In the genomic region with DNA sequence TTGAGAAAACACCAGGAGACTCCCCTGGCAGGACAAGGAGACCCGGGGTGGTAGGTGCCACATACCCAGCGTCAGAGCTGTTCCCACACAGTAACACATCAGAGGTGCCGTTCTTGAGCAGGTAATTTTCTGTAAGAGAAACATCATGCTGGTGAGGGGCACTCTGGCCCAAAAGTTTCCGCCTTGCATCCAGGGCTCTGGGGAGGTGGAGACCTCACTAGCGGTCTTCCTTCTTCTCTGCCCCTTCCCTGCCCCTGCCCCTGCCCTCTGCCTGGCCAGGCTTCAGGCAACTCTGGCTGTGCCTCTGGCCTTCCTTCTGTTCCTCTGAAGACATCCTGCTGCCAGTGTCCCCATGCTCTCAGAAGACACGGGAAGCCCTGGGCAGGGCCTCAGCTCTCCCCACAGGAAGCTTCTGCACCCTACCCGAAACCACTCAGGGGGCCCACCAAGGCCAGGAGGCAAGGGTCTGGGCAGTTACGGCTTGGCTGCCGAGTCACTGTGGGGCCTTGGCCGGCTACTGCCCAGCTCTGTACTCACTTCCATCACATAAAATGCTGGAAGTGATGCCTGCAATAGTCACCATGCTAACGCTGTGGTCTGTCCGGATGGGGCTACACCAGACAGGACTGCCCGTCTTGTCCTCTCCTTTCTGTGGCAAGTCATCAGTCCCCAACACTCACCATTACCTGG, we compare ENCODE assay signal across 26 cellular contexts. TPM values are rescaled to one million over a fixed set of nuclear protein-coding genes. Genes with fewer than 3 reads are reported as not detected.
DNase-seq lines count a peak whose midpoint lies in the region; ATAC-seq, FAIRE-seq and TF ChIP-seq lines count a peak whose summit lies in the region.
"Had no signal": no experiment of that assay in that cellular context is flagged by ENCODE, and none has a peak within 500 bp of the region (broad histone marks: within the 10 kb centered on the region; RNA-seq: fewer than 3 reads in every experiment).

No MANE protein-coding gene starts in this region.

- H3K9me3 Mint-ChIP-seq in natural killer cell treated with Interleukin-12 subunit alpha and Interleukin-12 subunit beta and Interleukin-15 and Interleukin-18, amount 100 ng/mL, for 72 hours, result no peaks in the 10 kb centered on the region
- H3K9me3 Mint-ChIP-seq in natural killer cell, result no peaks in the 10 kb centered on the region
- H3K9me3 Mint-ChIP-seq: CD14-positive monocyte, IgD-negative memory B cell had no signal

- intact Hi-C loops in natural killer cell (cut with micrococcal nuclease) (no loop called here), lower lobe of right lung (cut with DNase I) (no loop called here), sciatic nerve (cut with DNase I) (no loop called here), kidney (cut with DNase I) (no loop called here)

- H3K4me1 Mint-ChIP-seq in natural killer cell treated with Interleukin-12 subunit alpha and Interleukin-12 subunit beta and Interleukin-15 and Interleukin-18, amount 100 ng/mL, for 72 hours (ENCODE audit: low read depth in 2 of 2), result no peaks in the 10 kb centered on the region
- no peaks in the 10 kb centered on the region for H3K4me1 Mint-ChIP-seq in natural killer cell
- H3K4me1 Mint-ChIP-seq: CD14-positive monocyte, IgD-negative memory B cell had no signal

- H3K4me3 ChIP-seq in lower lobe of right lung, result no peak overlapping the region
- no peak overlapping the region for H3K4me3 ChIP-seq in kidney (ENCODE audit: low read length in 2 of 2)

- H3K9me3 ChIP-seq in lower lobe of right lung, result no peaks in the 10 kb centered on the region
- H3K9me3 ChIP-seq in kidney (ENCODE audit: control insufficient read depth in 1 of 2, low read length in 2 of 2), result no peaks in the 10 kb centered on the region

- no peak for ATAC-seq in natural killer cell treated with Interleukin-12 subunit alpha and Interleukin-12 subunit beta and Interleukin-15 and Interleukin-18, amount 100 ng/mL, for 72 hours
- ATAC-seq in natural killer cell, result no peak
- no peak for ATAC-seq in lower lobe of right lung
- ATAC-seq in sciatic nerve, result no peak
- ATAC-seq: HCT116 had no signal

- H3K36me3 ChIP-seq in lower lobe of right lung, result no peaks in the 10 kb centered on the region
- H3K36me3 ChIP-seq in kidney (ENCODE audit: control insufficient read depth in 1 of 2, insufficient read depth in 2 of 2, low read length in 2 of 2), result no peaks in the 10 kb centered on the region

- H3K27ac ChIP-seq in lower lobe of right lung (no peak overlapping the region), kidney (ENCODE audit: low read depth in 2 of 2, low read length in 2 of 2) (no peak overlapping the region)
- H3K27ac ChIP-seq: HL-60, KMS-11 had no signal

- no peaks in the 10 kb centered on the region for H3K27me3 ChIP-seq in lower lobe of right lung (ENCODE audit: low read depth)

- TF ChIP-seq CTCF in natural killer cell (IDR thresholded peaks at IDR 0.05), result no peak
- TF ChIP-seq CTCF in lower lobe of right lung (IDR thresholded peaks at IDR 0.05), result no peak
- no peak for TF ChIP-seq CTCF in kidney (IDR thresholded peaks at IDR 0.05; ENCODE audit: borderline replicate concordance, extremely low read depth, insufficient read depth)

- H3K27ac Mint-ChIP-seq in natural killer cell treated with Interleukin-12 subunit alpha and Interleukin-12 subunit beta and Interleukin-15 and Interleukin-18, amount 100 ng/mL, for 72 hours, result no peak overlapping the region
- no peak overlapping the region for H3K27ac Mint-ChIP-seq in natural killer cell

- no peaks in the 10 kb centered on the region for H3K27me3 Mint-ChIP-seq in natural killer cell treated with Interleukin-12 subunit alpha and Interleukin-12 subunit beta and Interleukin-15 and Interleukin-18, amount 100 ng/mL, for 72 hours
- no peaks in the 10 kb centered on the region for H3K27me3 Mint-ChIP-seq in natural killer cell (ENCODE audit: low read depth in 2 of 2)
- H3K27me3 Mint-ChIP-seq: IgD-negative memory B cell had no signal

- H3K4me1 ChIP-seq in lower lobe of right lung (no peaks in the 10 kb centered on the region), kidney (ENCODE audit: control insufficient read depth in 1 of 2, insufficient read depth in 1 of 2, low read depth in 1 of 2, low read length in 2 of 2) (no peaks in the 10 kb centered on the region)

- H3K4me3 Mint-ChIP-seq in natural killer cell treated with Interleukin-12 subunit alpha and Interleukin-12 subunit beta and Interleukin-15 and Interleukin-18, amount 100 ng/mL, for 72 hours, result no peak overlapping the region
- H3K4me3 Mint-ChIP-seq in natural killer cell, result no peak overlapping the region
- H3K4me3 Mint-ChIP-seq: CD14-positive monocyte, IgD-negative memory B cell had no signal

- peak; percentile 44 for DNase-seq in natural killer cell treated with Interleukin-12 subunit alpha and Interleukin-12 subunit beta and Interleukin-15 and Interleukin-18, amount 100 ng/mL, for 72 hours (ENCODE audit: low spot score)
- no peak for DNase-seq in natural killer cell
- DNase-seq in lower lobe of right lung, result peak; percentile 20
- peak; percentile 30 for DNase-seq in sciatic nerve (ENCODE audit: low spot score)
- DNase-seq in SW 1271 (lab: John Stamatoyannopoulos, UW), result no peak
- DNase-seq in AG20443 (ENCODE audit: low spot score), result no peak
- no peak for DNase-seq in kidney
- DNase-seq: AML-193, Calu3, DND-41, NCI-H1048, NCI-H1417, NCI-H1694, NCI-H2029 treated with DMSO at 0.1 percent for 48 hours, NCI-H446 treated with DMSO at 0.1 percent for 48 hours, NCI-H526, RPMI8226, SHP77 had no signal

- H3K9ac ChIP-seq in kidney (ENCODE audit: low read length in 2 of 2), result no peak overlapping the region
- H3K9ac ChIP-seq: KMS-11 had no signal

- H3K36me3 Mint-ChIP-seq in natural killer cell treated with Interleukin-12 subunit alpha and Interleukin-12 subunit beta and Interleukin-15 and Interleukin-18, amount 100 ng/mL, for 72 hours, result no peaks in the 10 kb centered on the region
- H3K36me3 Mint-ChIP-seq in natural killer cell, result no peaks in the 10 kb centered on the region
- H3K36me3 Mint-ChIP-seq: CD14-positive monocyte, IgD-negative memory B cell had no signal

- FAIRE-seq in kidney (lab: Jason Lieb, UNC), result no peak
- FAIRE-seq: A204.1, GM12892, GM19239 had no signal

RNA-seq across cellular contexts. Expression of gene SCN5A, which starts 41.3 kb away (rescaled TPM):
- total RNA-seq in natural killer cell treated with Interleukin-12 subunit alpha and Interleukin-12 subunit beta and Interleukin-15 and Interleukin-18, amount 100 ng/mL, for 72 hours, result under 1 TPM in 1 of 2 donors, not detected in 1; 0.14 TPM
- total RNA-seq in natural killer cell, result under 1 TPM in 1 of 3 donors, not detected in 2; 0.50 TPM
- 0.24 TPM for total RNA-seq in lower lobe of right lung
- total RNA-seq in sciatic nerve, result 2.7 TPM
- 0.72 TPM for total RNA-seq in kidney
- polyA plus RNA-seq in kidney (ENCODE audit: insufficient read depth, low read depth, low replicate concordance), result 0.06 TPM
- polyA plus RNA-seq: CD14-positive monocyte, IgD-negative memory B cell had no signal

Comparison
In these comparisons a context has a peak if more than half of its experiments do, and no peak if none do; other contexts are left out.
1. DNase-seq: peak in natural killer cell treated with Interleukin-12 subunit alpha and Interleukin-12 subunit beta and Interleukin-15 and Interleukin-18, amount 100 ng/mL, for 72 hours (single experiment), lower lobe of right lung (single experiment) and sciatic nerve (single experiment); none in natural killer cell (single experiment), SW 1271 (0 of 2), AG20443 (single experiment) and kidney (single experiment).